1 cellular context compared by ENCODE assay signal in genomic region chr14:103928011-103928890, GRCh38.
A peak's percentile ranks its signal among the peaks of the same experiment; 100 is the strongest.
TF ChIP-seq lines count a peak whose summit lies in the region.

Gene TDRD9, plus strand, starts transcription at chr14:103928456. Its CDS starts 54 bp downstream, at chr14:103928510.

TF ChIP-seq in H1, 55 proteins besides CTCF, POLR2A, EP300 and RAD21:
- TF ChIP-seq E2F6 (IDR thresholded peaks at IDR 0.05) (peak; percentile 49; the same call in 1 of the 2 replicates), EZH2 (IDR thresholded peaks at IDR 0.05; ENCODE audit: low read depth, low read length, severe bottlenecking) (no peak), BACH1 (IDR thresholded peaks at IDR 0.05; ENCODE audit: low read length) (no peak)
